In the genomic region with DNA sequence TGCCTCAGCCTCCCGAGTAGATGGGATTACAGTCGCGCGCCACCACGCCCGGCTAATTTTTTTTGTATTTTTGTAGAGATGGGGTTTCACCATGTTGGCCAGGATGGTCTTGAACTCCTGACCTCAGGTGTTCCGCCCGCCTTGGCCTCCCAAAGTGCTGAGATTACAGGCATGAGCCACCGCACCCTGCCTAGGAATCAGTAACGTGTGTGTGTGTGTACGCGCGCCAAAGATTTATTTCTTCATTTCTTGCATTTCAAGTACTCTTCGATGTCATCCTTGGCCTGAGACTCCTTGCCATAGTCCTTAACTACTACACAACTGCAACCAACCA, we compare ENCODE assay signal across 6 cellular contexts. TPM values are rescaled to one million over a fixed set of nuclear protein-coding genes. Genes with fewer than 3 reads are reported as not detected.
DNase-seq lines count a peak whose midpoint lies in the region; ATAC-seq, FAIRE-seq and TF ChIP-seq lines count a peak whose summit lies in the region.
"Not testable (repeated sequence)": the region's sequence is repeated elsewhere in the genome, so short reads cannot be mapped to it uniquely, and the experiment has no call there.

No MANE protein-coding gene starts in this region.

- not testable (repeated sequence) for TF ChIP-seq EP300 in GM12878 (IDR thresholded peaks at IDR 0.05; ENCODE audit: borderline replicate concordance in 1 of 2, control insufficient read depth in 1 of 2, low read depth in 2 of 2, low read length in 2 of 2)

- POLR2A ChIA-PET in GM12878 (lab: Charles Lee) = interaction anchor here (1.5 to 1.8 kb wide), 2 partner anchors 13 to 28 kb away, joined by 4 to 5 read pairs; no protein-coding TSS in a partner anchor

- TF ChIP-seq CTCF in GM06990 (IDR thresholded peaks at IDR 0.05; ENCODE audit: insufficient read depth, low read length, poor library complexity, severe bottlenecking); GM12878 (IDR thresholded peaks at IDR 0.05 in 2 of 3, conservative IDR thresholded peaks at IDR 0.05 in 1 of 3; ENCODE audit: control insufficient read depth in 2 of 3, extremely low read depth in 1 of 3, insufficient read depth in 1 of 3, low read depth in 3 of 3, low read length in 3 of 3); heart left ventricle (IDR thresholded peaks at IDR 0.05); thoracic aorta (IDR thresholded peaks at IDR 0.05): not testable (repeated sequence)

- CTCF ChIA-PET in GM12878 (lab: Yijun Ruan, JAX) = interaction anchor here (0.8 kb wide), 1 partner anchor 86 kb away, joined by 3 read pairs; no protein-coding TSS in a partner anchor

- in situ Hi-C loops in GM12878 (cut with MboI) = not testable (repeated sequence)

- not testable (repeated sequence) for H3K9me3 ChIP-seq in SJSA1 (replicated peaks); GM12878 (replicated peaks; ENCODE audit: control insufficient read depth, insufficient read depth, low read length); heart left ventricle; thoracic aorta

- H3K4me3 ChIP-seq in GM06990 (replicated peaks; ENCODE audit: low read depth, low read length) = peak overlapping the region; percentile 94
- H3K4me3 ChIP-seq in SJSA1 = peak overlapping the region; percentile 89
- peak overlapping the region; percentile 82 for H3K4me3 ChIP-seq in GM12878
- peak overlapping the region; percentile 71 to 99 (median 82) for H3K4me3 ChIP-seq in heart left ventricle
- peak overlapping the region; percentile 94 for H3K4me3 ChIP-seq in thoracic aorta

- H3K4me1 Mint-ChIP-seq in natural killer cell treated with Interleukin-12 subunit alpha and Interleukin-12 subunit beta and Interleukin-15 and Interleukin-18, amount 100 ng/mL, for 72 hours (ENCODE audit: low read depth in 2 of 2) = peaks cover 58 to 63% of the 10 kb centered on the region in 2 donors

- peak overlapping the region; percentile 87 to 89 for H3K27ac Mint-ChIP-seq in natural killer cell treated with Interleukin-12 subunit alpha and Interleukin-12 subunit beta and Interleukin-15 and Interleukin-18, amount 100 ng/mL, for 72 hours

- H3K36me3 Mint-ChIP-seq in natural killer cell treated with Interleukin-12 subunit alpha and Interleukin-12 subunit beta and Interleukin-15 and Interleukin-18, amount 100 ng/mL, for 72 hours = not testable (repeated sequence)

- intact Hi-C loops in GM12878 (cut with micrococcal nuclease; ENCODE audit: unreplicated experiment); heart left ventricle (cut with DNase I): not testable (repeated sequence)

- RAD21 ChIA-PET in GM12878 (lab: Charles Lee; ENCODE audit: unreplicated experiment) = not testable (repeated sequence)

- not testable (repeated sequence) for TF ChIP-seq POLR2A in GM12878 (IDR thresholded peaks at IDR 0.05; ENCODE audit: low read depth, low read length); heart left ventricle (IDR thresholded peaks at IDR 0.05)

- H4K20me1 ChIP-seq in GM12878 (ENCODE audit: control insufficient read depth, insufficient read depth) = not testable (repeated sequence)

- ATAC-seq in GM12878; heart left ventricle; natural killer cell treated with Interleukin-12 subunit alpha and Interleukin-12 subunit beta and Interleukin-15 and Interleukin-18, amount 100 ng/mL, for 72 hours; thoracic aorta (ENCODE audit: insufficient number of reproducible peaks, low FRiP score, low read depth): not testable (repeated sequence)

- H3K27me3 ChIP-seq in GM06990 (replicated peaks; ENCODE audit: control insufficient read depth, insufficient read depth, low read length); SJSA1 (replicated peaks); GM12878 (replicated peaks in 1 of 2; ENCODE audit: control insufficient read depth in 2 of 2, insufficient read depth in 2 of 2, low read length in 1 of 2); heart left ventricle; thoracic aorta (replicated peaks; ENCODE audit: insufficient read depth): not testable (repeated sequence)

- DNase-seq in GM06990 (ENCODE audit: extremely low read depth, insufficient read length); SJSA1 (ENCODE audit: low read depth in 1 of 2, low spot score in 2 of 2); GM12878 (ENCODE audit: low read depth, low spot score); heart left ventricle; natural killer cell treated with Interleukin-12 subunit alpha and Interleukin-12 subunit beta and Interleukin-15 and Interleukin-18, amount 100 ng/mL, for 72 hours (ENCODE audit: low spot score); thoracic aorta (ENCODE audit: low spot score): not testable (repeated sequence)

- H3K9ac ChIP-seq in GM12878 (ENCODE audit: control insufficient read depth, insufficient read depth, low read length) = peak overlapping the region; percentile 81

- H3K4me1 ChIP-seq in SJSA1 (replicated peaks) = peaks cover 19% of the 10 kb centered on the region
- H3K4me1 ChIP-seq in GM12878 (ENCODE audit: control insufficient read depth, insufficient read depth, low read length) = not testable (repeated sequence)
- H3K4me1 ChIP-seq in heart left ventricle = peaks cover 0 to 24% (median 12%) of the 10 kb centered on the region in 12 donors
- peaks cover 6 to 15% of the 10 kb centered on the region in 2 donors for H3K4me1 ChIP-seq in thoracic aorta (ENCODE audit: control insufficient read depth in 1 of 2, low read depth in 2 of 2)

- peak overlapping the region; percentile 80 for H3K4me2 ChIP-seq in GM12878 (ENCODE audit: control insufficient read depth, insufficient read depth)

- BruUV-seq in GM12878 (replicated peaks; lab: Mats Ljungman, UMichigan) = not testable (repeated sequence)

- H2AFZ ChIP-seq in GM12878 (ENCODE audit: control insufficient read depth, low read depth, low read length) = peak overlapping the region; percentile 92; the same call in 1 of the 2 replicates

- H3K4me3 Mint-ChIP-seq in natural killer cell treated with Interleukin-12 subunit alpha and Interleukin-12 subunit beta and Interleukin-15 and Interleukin-18, amount 100 ng/mL, for 72 hours = peak overlapping the region; percentile 82

- H3K27me3 Mint-ChIP-seq in natural killer cell treated with Interleukin-12 subunit alpha and Interleukin-12 subunit beta and Interleukin-15 and Interleukin-18, amount 100 ng/mL, for 72 hours = not testable (repeated sequence)

- H3K79me2 ChIP-seq in GM12878 (ENCODE audit: control insufficient read depth, insufficient read depth, low read length) = peaks cover 26% of the 10 kb centered on the region

- SMC1A ChIA-PET in GM12878 (lab: Charles Lee; ENCODE audit: uncharacterized antibody, unreplicated experiment) = interaction anchor here (2.5 kb wide), 1 partner anchor 138 kb away, joined by 8 read pairs; no protein-coding TSS in a partner anchor

- TF ChIP-seq RAD21 in GM12878 (IDR thresholded peaks at IDR 0.05; ENCODE audit: insufficient read depth, low read depth, low read length) = not testable (repeated sequence)

- 23% methylated on average over 14 of the region's 14 CpGs for WGBS in GM12878 (ENCODE audit: insufficient coverage, insufficient replicate concordance, low lambda C conversion rate, missing lambda C conversion rate)
- WGBS in heart left ventricle, 4 donors = 46 to 62% (median 50%) methylated on average over 14 of the region's 14 CpGs

- not testable (repeated sequence) for H3K36me3 ChIP-seq in GM06990 (ENCODE audit: control insufficient read depth, insufficient read depth, low read length); SJSA1; GM12878 (ENCODE audit: control insufficient read depth in 2 of 2, insufficient read depth in 2 of 2, low read length in 1 of 2); heart left ventricle; thoracic aorta

- not testable (repeated sequence) for H3K9me3 Mint-ChIP-seq in natural killer cell treated with Interleukin-12 subunit alpha and Interleukin-12 subunit beta and Interleukin-15 and Interleukin-18, amount 100 ng/mL, for 72 hours

- not testable (repeated sequence) for FAIRE-seq in GM12878 (lab: Jason Lieb, UNC)

- H3K27ac ChIP-seq in SJSA1 (peak overlapping the region; percentile 35), GM12878 (ENCODE audit: control insufficient read depth, insufficient read depth) (peak overlapping the region; percentile 71), heart left ventricle (peak overlapping the region in 11 of 12 donors; percentile 24 to 85 (median 71)), thoracic aorta (peak overlapping the region; percentile 65 to 80)

RNA-seq across cellular contexts. Expression of gene PELP1, which starts 0.6 kb away (rescaled TPM):
- 18.1 and 28.7 TPM in 2 replicates for total RNA-seq in SJSA1 (2014; rRNA removed; shearing (Covaris generic))
- total RNA-seq in GM12878 (2013; cell fraction: nucleolus; rRNA removed) = 96.1 and 101 TPM in 2 replicates
- total RNA-seq in GM12878 (2014; rRNA removed) (21.2 and 22.7 TPM in 2 replicates), GM12878 (2014; rRNA removed; fragmentation: Illumina TruSeq; extraction: Trizol) (8.0 and 9.0 TPM in 2 replicates), GM12878 (2021) (92.7 and 100 TPM in 2 replicates), heart left ventricle (10 to 100 TPM; 19.0 to 42.6 (median 34.5) TPM), thoracic aorta (10 to 100 TPM; 21.1 to 71.2 TPM)
- 24.1 TPM for polyA plus RNA-seq in GM12878 (2011; ENCODE audit: low read depth)
- polyA plus RNA-seq in GM12878 (2011; rRNA removed) (7.3 and 11.6 TPM in 2 replicates), GM12878 (2014; fragmentation: Illumina TruSeq; extraction: Trizol) (7.4 and 21.1 TPM in 2 replicates), GM12878 (2014; fragmentation: Nextera tagmentation; extraction: Ambion mirVana) (1 to 10 TPM in 1 of 2 experiments, under 1 TPM in 1; 0.55 to 1.2 TPM), GM12878 (2014; rRNA removed) (21.9 and 25.3 TPM in 2 replicates), GM12878 (2016; fragmentation: Nextera tagmentation; extraction: Ambion mirVana) (10 to 100 TPM; 21.7 to 23.8 TPM), heart left ventricle (10 to 100 TPM; 20.4 to 28.0 TPM)
- polyA plus RNA-seq in GM12878 (2011; cell fraction: cytosol; rRNA removed) = 13.9 and 15.5 TPM in 2 replicates
- polyA plus RNA-seq in GM12878 (2011; cell fraction: nucleus; rRNA removed) = 79.6 and 97.5 TPM in 2 replicates
- polyA plus RNA-seq in GM12878 (2012) = 34.4 and 36.6 TPM in 2 replicates
- polyA minus RNA-seq in GM12878 (2011; rRNA and poly(A)+ RNA removed) = 29.1 and 40.1 TPM in 2 replicates
- 16.2 and 17.2 TPM in 2 replicates for polyA minus RNA-seq in GM12878 (2011; cell fraction: cytosol; rRNA and poly(A)+ RNA removed)
- 38.9 and 62.0 TPM in 2 replicates for polyA minus RNA-seq in GM12878 (2011; cell fraction: nucleus; rRNA and poly(A)+ RNA removed)
- total RNA-seq in natural killer cell treated with Interleukin-12 subunit alpha and Interleukin-12 subunit beta and Interleukin-15 and Interleukin-18, amount 100 ng/mL, for 72 hours = 100 to 1,000 TPM in 1 of 2 donors, 10 to 100 TPM in 1; 76.9 to 161 TPM

RNA-seq across cellular contexts. Expression of gene ARRB2, which starts 5.9 kb away (rescaled TPM):
- total RNA-seq in SJSA1 (2014; rRNA removed; shearing (Covaris generic)) = 2.6 and 8.2 TPM in 2 replicates
- 28.7 and 33.9 TPM in 2 replicates for total RNA-seq in GM12878 (2013; cell fraction: nucleolus; rRNA removed)
- total RNA-seq in GM12878 (2014; rRNA removed) (43.9 and 45.7 TPM in 2 replicates), GM12878 (2014; rRNA removed; fragmentation: Illumina TruSeq; extraction: Trizol) (39.8 and 42.7 TPM in 2 replicates), GM12878 (2021) (70.0 and 75.2 TPM in 2 replicates), heart left ventricle (10 to 100 TPM; 10.9 to 87.6 (median 23.0) TPM), thoracic aorta (10 to 100 TPM; 64.5 to 66.3 TPM)
- polyA plus RNA-seq in GM12878 (2011; ENCODE audit: low read depth) = 18.2 TPM
- polyA plus RNA-seq in GM12878 (2011; rRNA removed) (27.3 and 43.5 TPM in 2 replicates), GM12878 (2014; fragmentation: Illumina TruSeq; extraction: Trizol) (50.3 and 68.4 TPM in 2 replicates), GM12878 (2014; fragmentation: Nextera tagmentation; extraction: Ambion mirVana) (1 to 10 TPM; 6.5 to 7.3 TPM), GM12878 (2014; rRNA removed) (55.4 and 69.2 TPM in 2 replicates), GM12878 (2016; fragmentation: Nextera tagmentation; extraction: Ambion mirVana) (10 to 100 TPM; 29.6 to 31.2 TPM), heart left ventricle (10 to 100 TPM; 17.1 to 24.8 TPM)
- polyA plus RNA-seq in GM12878 (2011; cell fraction: cytosol; rRNA removed) = 48.7 and 59.8 TPM in 2 replicates
- polyA plus RNA-seq in GM12878 (2011; cell fraction: nucleus; rRNA removed) = 81.3 and 85.2 TPM in 2 replicates
- polyA plus RNA-seq in GM12878 (2012) = 33.8 and 44.4 TPM in 2 replicates
- polyA minus RNA-seq in GM12878 (2011; rRNA and poly(A)+ RNA removed) = 27.4 and 32.8 TPM in 2 replicates
- polyA minus RNA-seq in GM12878 (2011; cell fraction: cytosol; rRNA and poly(A)+ RNA removed) = 14.8 and 18.0 TPM in 2 replicates
- polyA minus RNA-seq in GM12878 (2011; cell fraction: nucleus; rRNA and poly(A)+ RNA removed) = 13.5 and 18.7 TPM in 2 replicates
- 100 to 1,000 TPM; 834 to 935 TPM for total RNA-seq in natural killer cell treated with Interleukin-12 subunit alpha and Interleukin-12 subunit beta and Interleukin-15 and Interleukin-18, amount 100 ng/mL, for 72 hours

RNA-seq across cellular contexts. Expression of gene MED11, which starts 26.7 kb away (rescaled TPM):
- 16.7 and 26.9 TPM in 2 replicates for total RNA-seq in SJSA1 (2014; rRNA removed; shearing (Covaris generic))
- total RNA-seq in GM12878 (2013; cell fraction: nucleolus; rRNA removed) = 10.2 and 11.0 TPM in 2 replicates
- total RNA-seq in GM12878 (2014; rRNA removed) (31.9 and 32.3 TPM in 2 replicates), GM12878 (2014; rRNA removed; fragmentation: Illumina TruSeq; extraction: Trizol) (34.9 and 35.1 TPM in 2 replicates), GM12878 (2021) (18.4 and 22.4 TPM in 2 replicates), heart left ventricle (10 to 100 TPM; 11.5 to 30.3 (median 18.8) TPM), thoracic aorta (10 to 100 TPM; 18.8 to 21.9 TPM)
- 13.5 TPM for polyA plus RNA-seq in GM12878 (2011; ENCODE audit: low read depth)
- polyA plus RNA-seq in GM12878 (2011; rRNA removed) (26.3 and 33.1 TPM in 2 replicates), GM12878 (2014; fragmentation: Illumina TruSeq; extraction: Trizol) (26.8 and 31.4 TPM in 2 replicates), GM12878 (2014; fragmentation: Nextera tagmentation; extraction: Ambion mirVana) (10 to 100 TPM; 41.3 to 45.9 TPM), GM12878 (2014; rRNA removed) (35.4 and 40.0 TPM in 2 replicates), GM12878 (2016; fragmentation: Nextera tagmentation; extraction: Ambion mirVana) (10 to 100 TPM; 36.9 to 44.3 TPM), heart left ventricle (10 to 100 TPM; 23.3 to 49.6 TPM)
- 43.0 and 45.7 TPM in 2 replicates for polyA plus RNA-seq in GM12878 (2011; cell fraction: cytosol; rRNA removed)
- 21.0 and 22.3 TPM in 2 replicates for polyA plus RNA-seq in GM12878 (2011; cell fraction: nucleus; rRNA removed)
- 15.7 and 18.6 TPM in 2 replicates for polyA plus RNA-seq in GM12878 (2012)
- polyA minus RNA-seq in GM12878 (2011; rRNA and poly(A)+ RNA removed) = 23.8 and 28.7 TPM in 2 replicates
- 6.1 and 6.7 TPM in 2 replicates for polyA minus RNA-seq in GM12878 (2011; cell fraction: cytosol; rRNA and poly(A)+ RNA removed)
- 3.7 and 6.0 TPM in 2 replicates for polyA minus RNA-seq in GM12878 (2011; cell fraction: nucleus; rRNA and poly(A)+ RNA removed)
- total RNA-seq in natural killer cell treated with Interleukin-12 subunit alpha and Interleukin-12 subunit beta and Interleukin-15 and Interleukin-18, amount 100 ng/mL, for 72 hours = 10 to 100 TPM; 27.2 to 34.6 TPM

RNA-seq across cellular contexts. Expression of gene ZMYND15, which starts 35.1 kb away (rescaled TPM):
- not detected in 2 replicates for total RNA-seq in SJSA1 (2014; rRNA removed; shearing (Covaris generic))
- total RNA-seq in GM12878 (2013; cell fraction: nucleolus; rRNA removed) = 0.21 TPM in 1 of 2 replicates, not detected in the other
- total RNA-seq in GM12878 (2014; rRNA removed) (not detected in 2 replicates), GM12878 (2014; rRNA removed; fragmentation: Illumina TruSeq; extraction: Trizol) (0.04 and 0.05 TPM in 2 replicates), GM12878 (2021) (0.08 and 0.11 TPM in 2 replicates), heart left ventricle (1 to 10 TPM in 2 of 9 donors, under 1 TPM in 4, not detected in 3; 0.27 to 2.9 (median 0.44) TPM), thoracic aorta (1 to 10 TPM; 2.5 to 5.8 TPM)
- polyA plus RNA-seq in GM12878 (2011; ENCODE audit: low read depth) = not detected
- polyA plus RNA-seq in GM12878 (2011; rRNA removed) (0.04 TPM in 1 of 2 replicates, not detected in the other), GM12878 (2014; fragmentation: Illumina TruSeq; extraction: Trizol) (0.03 TPM in 1 of 2 replicates, not detected in the other), GM12878 (2014; fragmentation: Nextera tagmentation; extraction: Ambion mirVana) (not detected), GM12878 (2014; rRNA removed) (0.17 and 0.19 TPM in 2 replicates), GM12878 (2016; fragmentation: Nextera tagmentation; extraction: Ambion mirVana) (under 1 TPM in 1 of 2 experiments, not detected in 1; 0.07 TPM), heart left ventricle (under 1 TPM; 0.14 to 0.30 TPM)
- polyA plus RNA-seq in GM12878 (2011; cell fraction: cytosol; rRNA removed) = 0.03 and 0.10 TPM in 2 replicates
- 0.07 and 0.40 TPM in 2 replicates for polyA plus RNA-seq in GM12878 (2011; cell fraction: nucleus; rRNA removed)
- not detected in 2 replicates for polyA plus RNA-seq in GM12878 (2012)
- polyA minus RNA-seq in GM12878 (2011; rRNA and poly(A)+ RNA removed) = not detected in 2 replicates
- polyA minus RNA-seq in GM12878 (2011; cell fraction: cytosol; rRNA and poly(A)+ RNA removed) = not detected in 2 replicates
- polyA minus RNA-seq in GM12878 (2011; cell fraction: nucleus; rRNA and poly(A)+ RNA removed) = not detected in 2 replicates
- total RNA-seq in natural killer cell treated with Interleukin-12 subunit alpha and Interleukin-12 subunit beta and Interleukin-15 and Interleukin-18, amount 100 ng/mL, for 72 hours = 1 to 10 TPM; 1.0 to 2.3 TPM

RNA-seq across cellular contexts. Expression of gene CXCL16, which starts 35.2 kb away (rescaled TPM):
- not detected in 2 replicates for total RNA-seq in SJSA1 (2014; rRNA removed; shearing (Covaris generic))
- total RNA-seq in GM12878 (2013; cell fraction: nucleolus; rRNA removed) = 0.33 TPM in 1 of 2 replicates, not detected in the other
- total RNA-seq in GM12878 (2014; rRNA removed) (0.62 and 0.71 TPM in 2 replicates), GM12878 (2014; rRNA removed; fragmentation: Illumina TruSeq; extraction: Trizol) (0.67 and 0.74 TPM in 2 replicates), GM12878 (2021) (1.4 and 2.1 TPM in 2 replicates), heart left ventricle (10 to 100 TPM in 2 of 9 donors, 1 to 10 TPM in 7; 1.6 to 42.5 (median 4.5) TPM), thoracic aorta (10 to 100 TPM; 27.6 to 41.7 TPM)
- 0.30 TPM for polyA plus RNA-seq in GM12878 (2011; ENCODE audit: low read depth)
- polyA plus RNA-seq in GM12878 (2011; rRNA removed) (0.68 and 0.84 TPM in 2 replicates), GM12878 (2014; fragmentation: Illumina TruSeq; extraction: Trizol) (1.7 and 2.2 TPM in 2 replicates), GM12878 (2014; fragmentation: Nextera tagmentation; extraction: Ambion mirVana) (under 1 TPM; 0.26 to 0.35 TPM), GM12878 (2014; rRNA removed) (0.89 and 1.9 TPM in 2 replicates), GM12878 (2016; fragmentation: Nextera tagmentation; extraction: Ambion mirVana) (under 1 TPM; 0.15 to 0.35 TPM), heart left ventricle (1 to 10 TPM; 1.3 to 3.7 TPM)
- 0.77 and 1.1 TPM in 2 replicates for polyA plus RNA-seq in GM12878 (2011; cell fraction: cytosol; rRNA removed)
- 0.51 and 0.58 TPM in 2 replicates for polyA plus RNA-seq in GM12878 (2011; cell fraction: nucleus; rRNA removed)
- 0.61 and 0.79 TPM in 2 replicates for polyA plus RNA-seq in GM12878 (2012)
- polyA minus RNA-seq in GM12878 (2011; rRNA and poly(A)+ RNA removed) = 0.22 and 0.88 TPM in 2 replicates
- polyA minus RNA-seq in GM12878 (2011; cell fraction: cytosol; rRNA and poly(A)+ RNA removed) = not detected in 2 replicates
- polyA minus RNA-seq in GM12878 (2011; cell fraction: nucleus; rRNA and poly(A)+ RNA removed) = 0.12 TPM in 1 of 2 replicates, not detected in the other
- 10 to 100 TPM; 22.6 to 46.3 TPM for total RNA-seq in natural killer cell treated with Interleukin-12 subunit alpha and Interleukin-12 subunit beta and Interleukin-15 and Interleukin-18, amount 100 ng/mL, for 72 hours

Comparison
In these comparisons a context has a peak if more than half of its experiments do, and no peak if none do; other contexts are left out.
1. RNA of gene ARRB2, which starts 5.9 kb away (total RNA-seq): 834 to 935 TPM in natural killer cell treated with Interleukin-12 subunit alpha and Interleukin-12 subunit beta and Interleukin-15 and Interleukin-18, amount 100 ng/mL, for 72 hours; 64.5 to 66.3 TPM in thoracic aorta, 28.7 to 75.2 TPM in GM12878, 10.9 to 87.6 TPM in heart left ventricle and 2.6 to 8.2 TPM in SJSA1; every median in the first group is over 4 times any median in the second.
2. Peak in every context shown above with its lines, with median percentiles within 50 percentile points of each other: H3K4me3 ChIP-seq and H3K27ac ChIP-seq.